ENCODE assay signal across 1 cellular context in genomic region chr12:113348849-113349536, GRCh38.
A peak's percentile ranks its signal among the peaks of the same experiment; 100 is the strongest.
TF ChIP-seq lines count a peak whose summit lies in the region.

No MANE protein-coding gene starts in this region.

TF ChIP-seq in K562, 482 proteins besides CTCF, POLR2A, EP300 and RAD21:
- TF ChIP-seq, protein P1, sequence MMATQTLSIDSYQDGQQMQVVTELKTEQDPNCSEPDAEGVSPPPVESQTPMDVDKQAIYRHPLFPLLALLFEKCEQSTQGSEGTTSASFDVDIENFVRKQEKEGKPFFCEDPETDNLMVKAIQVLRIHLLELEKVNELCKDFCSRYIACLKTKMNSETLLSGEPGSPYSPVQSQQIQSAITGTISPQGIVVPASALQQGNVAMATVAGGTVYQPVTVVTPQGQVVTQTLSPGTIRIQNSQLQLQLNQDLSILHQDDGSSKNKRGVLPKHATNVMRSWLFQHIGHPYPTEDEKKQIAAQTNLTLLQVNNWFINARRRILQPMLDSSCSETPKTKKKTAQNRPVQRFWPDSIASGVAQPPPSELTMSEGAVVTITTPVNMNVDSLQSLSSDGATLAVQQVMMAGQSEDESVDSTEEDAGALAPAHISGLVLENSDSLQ (IDR thresholded peaks at IDR 0.05) = peak; percentile 73
- TF ChIP-seq EGR1 (conservative IDR thresholded peaks at IDR 0.05) (peak; percentile 25; the same call in 1 of the 2 replicates), SMAD3 (CRISPR knock-in tag; conservative IDR thresholded peaks at IDR 0.05) (no peak), HDAC2 (IDR thresholded peaks at IDR 0.05) (no peak), NFYB (IDR thresholded peaks at IDR 0.05; ENCODE audit: extremely low read depth, insufficient read length) (peak; percentile 24), TFAP4 (CRISPR knock-in tag; IDR thresholded peaks at IDR 0.05; ENCODE audit: borderline replicate concordance) (peak; percentile 35; the same call in 1 of the 2 replicates), CHCHD3 (CRISPR knock-in tag; IDR thresholded peaks at IDR 0.05) (no peak)
- TF ChIP-seq, protein P2, sequence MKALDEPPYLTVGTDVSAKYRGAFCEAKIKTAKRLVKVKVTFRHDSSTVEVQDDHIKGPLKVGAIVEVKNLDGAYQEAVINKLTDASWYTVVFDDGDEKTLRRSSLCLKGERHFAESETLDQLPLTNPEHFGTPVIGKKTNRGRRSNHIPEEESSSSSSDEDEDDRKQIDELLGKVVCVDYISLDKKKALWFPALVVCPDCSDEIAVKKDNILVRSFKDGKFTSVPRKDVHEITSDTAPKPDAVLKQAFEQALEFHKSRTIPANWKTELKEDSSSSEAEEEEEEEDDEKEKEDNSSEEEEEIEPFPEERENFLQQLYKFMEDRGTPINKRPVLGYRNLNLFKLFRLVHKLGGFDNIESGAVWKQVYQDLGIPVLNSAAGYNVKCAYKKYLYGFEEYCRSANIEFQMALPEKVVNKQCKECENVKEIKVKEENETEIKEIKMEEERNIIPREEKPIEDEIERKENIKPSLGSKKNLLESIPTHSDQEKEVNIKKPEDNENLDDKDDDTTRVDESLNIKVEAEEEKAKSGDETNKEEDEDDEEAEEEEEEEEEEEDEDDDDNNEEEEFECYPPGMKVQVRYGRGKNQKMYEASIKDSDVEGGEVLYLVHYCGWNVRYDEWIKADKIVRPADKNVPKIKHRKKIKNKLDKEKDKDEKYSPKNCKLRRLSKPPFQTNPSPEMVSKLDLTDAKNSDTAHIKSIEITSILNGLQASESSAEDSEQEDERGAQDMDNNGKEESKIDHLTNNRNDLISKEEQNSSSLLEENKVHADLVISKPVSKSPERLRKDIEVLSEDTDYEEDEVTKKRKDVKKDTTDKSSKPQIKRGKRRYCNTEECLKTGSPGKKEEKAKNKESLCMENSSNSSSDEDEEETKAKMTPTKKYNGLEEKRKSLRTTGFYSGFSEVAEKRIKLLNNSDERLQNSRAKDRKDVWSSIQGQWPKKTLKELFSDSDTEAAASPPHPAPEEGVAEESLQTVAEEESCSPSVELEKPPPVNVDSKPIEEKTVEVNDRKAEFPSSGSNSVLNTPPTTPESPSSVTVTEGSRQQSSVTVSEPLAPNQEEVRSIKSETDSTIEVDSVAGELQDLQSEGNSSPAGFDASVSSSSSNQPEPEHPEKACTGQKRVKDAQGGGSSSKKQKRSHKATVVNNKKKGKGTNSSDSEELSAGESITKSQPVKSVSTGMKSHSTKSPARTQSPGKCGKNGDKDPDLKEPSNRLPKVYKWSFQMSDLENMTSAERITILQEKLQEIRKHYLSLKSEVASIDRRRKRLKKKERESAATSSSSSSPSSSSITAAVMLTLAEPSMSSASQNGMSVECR (CRISPR knock-in tag; IDR thresholded peaks at IDR 0.05) = no peak
TF ChIP-seq in K562: peak in this region for 4.
